In the genomic region with DNA sequence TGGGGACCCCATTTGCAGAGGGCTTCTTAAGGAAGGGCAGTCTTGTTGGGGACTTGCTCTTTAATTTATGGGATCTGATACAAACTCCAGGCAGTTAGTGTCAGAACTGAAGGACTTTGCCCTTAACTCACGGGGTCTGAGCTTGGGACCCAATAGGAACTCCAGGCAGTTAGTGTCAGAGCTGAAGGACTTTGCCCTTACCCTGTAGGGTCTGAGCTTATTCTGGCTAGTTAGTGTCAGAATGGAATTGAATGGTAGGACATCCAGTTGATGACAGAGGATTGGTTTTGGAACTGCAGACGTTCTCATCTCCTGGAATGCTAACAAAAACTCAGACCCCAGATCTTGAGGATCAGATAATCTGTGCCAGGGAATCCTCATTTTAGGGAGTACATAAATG, we compare ENCODE assay signal across 1 cellular context.
TF ChIP-seq lines count a peak whose summit lies in the region.

No MANE protein-coding gene starts in this region.

TF ChIP-seq in H1, 55 proteins besides CTCF, POLR2A, EP300 and RAD21:
- TF ChIP-seq CHD2 (IDR thresholded peaks at IDR 0.05; ENCODE audit: low read length) (no peak), CTBP2 (IDR thresholded peaks at IDR 0.05; ENCODE audit: borderline replicate concordance, insufficient read depth, insufficient read length, low read length) (no peak), SIN3A (conservative IDR thresholded peaks at IDR 0.05 in 1 of 2, IDR thresholded peaks at IDR 0.05 in 1 of 2; ENCODE audit: low read depth in 1 of 2, low read length in 2 of 2) (no peak), ZNF274 (IDR thresholded peaks at IDR 0.05; ENCODE audit: borderline replicate concordance, extremely low read depth, low read length) (no peak), EZH2 (IDR thresholded peaks at IDR 0.05; ENCODE audit: low read depth, low read length, severe bottlenecking) (no peak), JUN (IDR thresholded peaks at IDR 0.05; ENCODE audit: low read depth, low read length) (no peak), GTF2F1 (IDR thresholded peaks at IDR 0.05; ENCODE audit: borderline replicate concordance, low read depth, low read length) (no peak), GABPA (IDR thresholded peaks at IDR 0.05; ENCODE audit: borderline replicate concordance, insufficient read depth, low read length) (no peak), KDM5A (IDR thresholded peaks at IDR 0.05; ENCODE audit: low read length) (no peak), TEAD4 (IDR thresholded peaks at IDR 0.05; ENCODE audit: low read depth, low read length) (no peak), YY1 (IDR thresholded peaks at IDR 0.05; ENCODE audit: low read depth, low read length) (no peak), PHF8 (conservative IDR thresholded peaks at IDR 0.05; ENCODE audit: low read depth, low read length) (no peak), EGR1 (IDR thresholded peaks at IDR 0.05; ENCODE audit: borderline replicate concordance, low read depth, low read length) (no peak), BACH1 (IDR thresholded peaks at IDR 0.05; ENCODE audit: low read length) (no peak), KDM4A (IDR thresholded peaks at IDR 0.05; ENCODE audit: low read depth, low read length, severe bottlenecking) (no peak), POU5F1 (IDR thresholded peaks at IDR 0.05; ENCODE audit: low read depth, low read length) (no peak), CHD1 (IDR thresholded peaks at IDR 0.05; ENCODE audit: low read depth, low read length) (no peak), CBX8 (IDR thresholded peaks at IDR 0.05; ENCODE audit: borderline replicate concordance, low read depth, low read length) (no peak)
- TF ChIP-seq, protein P1, sequence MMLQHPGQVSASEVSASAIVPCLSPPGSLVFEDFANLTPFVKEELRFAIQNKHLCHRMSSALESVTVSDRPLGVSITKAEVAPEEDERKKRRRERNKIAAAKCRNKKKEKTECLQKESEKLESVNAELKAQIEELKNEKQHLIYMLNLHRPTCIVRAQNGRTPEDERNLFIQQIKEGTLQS (IDR thresholded peaks at IDR 0.05; ENCODE audit: insufficient read depth, low read depth, low read length), result no peak
- TF ChIP-seq, protein P2, sequence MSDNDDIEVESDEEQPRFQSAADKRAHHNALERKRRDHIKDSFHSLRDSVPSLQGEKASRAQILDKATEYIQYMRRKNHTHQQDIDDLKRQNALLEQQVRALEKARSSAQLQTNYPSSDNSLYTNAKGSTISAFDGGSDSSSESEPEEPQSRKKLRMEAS (IDR thresholded peaks at IDR 0.05), result no peak
